ENCODE assay signal across 8 cellular contexts in the genomic region with DNA sequence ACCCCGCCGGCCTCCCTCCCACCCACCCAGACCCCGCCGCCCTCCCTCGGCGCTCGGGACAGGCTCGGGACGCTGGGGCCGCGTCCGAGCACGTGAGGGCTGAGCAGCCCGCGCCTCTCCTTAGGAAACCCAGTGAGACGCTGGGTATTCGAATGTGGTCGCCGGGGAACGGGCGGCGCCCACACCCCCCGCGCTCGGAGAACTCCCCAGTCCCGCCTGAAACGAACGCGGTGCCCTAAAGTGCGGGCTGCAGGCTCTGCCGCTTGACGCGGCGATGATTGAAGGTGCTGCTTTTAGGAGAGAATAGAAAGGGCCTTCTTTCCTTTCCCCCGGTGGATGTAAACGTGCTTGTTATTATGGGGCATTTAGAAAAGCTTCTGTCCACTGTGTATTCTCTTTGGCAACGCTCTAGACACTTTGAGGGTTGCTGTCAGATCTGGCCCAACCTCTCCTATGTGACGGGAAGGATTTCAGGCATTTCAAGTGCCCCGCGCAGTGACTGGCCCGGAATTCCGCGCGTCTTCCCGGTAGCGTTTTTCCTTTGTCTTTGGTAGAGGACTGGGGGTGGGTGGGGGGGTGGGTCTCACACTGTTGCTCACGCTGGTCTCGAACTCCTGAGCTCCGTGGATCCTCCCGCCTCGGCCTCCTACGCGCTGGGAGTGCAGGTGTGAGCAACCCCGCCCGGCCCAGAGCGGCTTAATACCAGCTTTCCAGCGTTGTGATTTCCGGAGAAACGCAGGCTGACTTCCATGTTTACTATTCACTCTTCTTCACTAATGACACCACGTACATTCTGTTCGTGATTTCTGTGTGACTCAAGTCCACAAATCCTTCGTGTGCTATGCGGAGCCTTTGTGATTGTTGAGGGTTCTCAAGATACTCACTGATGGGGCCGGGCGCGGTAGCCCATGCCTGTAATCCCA. TPM values are rescaled to one million over a fixed set of nuclear protein-coding genes. Genes with fewer than 3 reads are reported as not detected.
DNase-seq lines count a peak whose midpoint lies in the region; ATAC-seq and TF ChIP-seq lines count a peak whose summit lies in the region.

No MANE protein-coding gene starts in this region.

- H3K27ac Mint-ChIP-seq in mesothelial cell of epicardium = peak overlapping the region; percentile 90

- peak overlapping the region; percentile 75 for H3K4me3 Mint-ChIP-seq in mesothelial cell of epicardium

- DNase-seq in AML-193 (lab: John Stamatoyannopoulos, UW) (peak; percentile 59 to 69), MG63 (peak; percentile 61), mesothelial cell of epicardium (ENCODE audit: low spot score in 2 of 2, unreplicated experiment in 2 of 2) (peak in 1 of 2 experiments; percentile 66), superior temporal gyrus (ENCODE audit: extremely low spot score) (peak; percentile 32), NK-92 (lab: John Stamatoyannopoulos, UW; ENCODE audit: unreplicated experiment) (no peak)
- peak; percentile 29 to 44 for DNase-seq in activated CD4-positive, alpha-beta T cell treated with anti-CD3 and anti-CD28 coated beads for 4 hours
- DNase-seq in effector CD4-positive, alpha-beta T cell = peak; percentile 33

- H3K27me3 Mint-ChIP-seq in mesothelial cell of epicardium (ENCODE audit: low read depth) = no peaks in the 10 kb centered on the region

- no peaks in the 10 kb centered on the region for H3K36me3 ChIP-seq in MG63

- H3K4me1 Mint-ChIP-seq in mesothelial cell of epicardium = peaks cover 19% of the 10 kb centered on the region

- H3K27me3 ChIP-seq in MG63 = no peaks in the 10 kb centered on the region

- H3K4me3 ChIP-seq in MG63 = peak overlapping the region; percentile 50

- no peaks in the 10 kb centered on the region for H3K36me3 Mint-ChIP-seq in mesothelial cell of epicardium

- no peaks in the 10 kb centered on the region for H3K9me3 ChIP-seq in MG63

- ATAC-seq in GM18907 (IDR thresholded peaks at IDR 0.05; ENCODE audit: unreplicated experiment) = peak; percentile 3

- H3K9me3 Mint-ChIP-seq in mesothelial cell of epicardium = no peaks in the 10 kb centered on the region

- TF ChIP-seq CTCF in mesothelial cell of epicardium (IDR thresholded peaks at IDR 0.05; ENCODE audit: unreplicated experiment) = no peak

RNA-seq across cellular contexts. Expression of a gene that starts 21.8 kb away (rescaled TPM):
- 42.6 and 48.5 TPM in 2 replicates for total RNA-seq in MG63 (2014; rRNA removed; shearing (Covaris generic); ENCODE audit: low replicate concordance)
- 88.3 to 92.0 TPM (median 91.7 TPM) in 3 replicates for total RNA-seq in mesothelial cell of epicardium

RNA-seq across cellular contexts. Expression of a gene that starts 39.2 kb away (rescaled TPM):
- total RNA-seq in MG63 (2014; rRNA removed; shearing (Covaris generic); ENCODE audit: low replicate concordance) = 15.8 and 33.7 TPM in 2 replicates
- total RNA-seq in mesothelial cell of epicardium = 116 to 123 TPM (median 122 TPM) in 3 replicates

RNA-seq across cellular contexts. Expression of a gene that starts 47.2 kb away (rescaled TPM):
- 71.0 and 84.5 TPM in 2 replicates for total RNA-seq in MG63 (2014; rRNA removed; shearing (Covaris generic); ENCODE audit: low replicate concordance)
- 86.7 to 93.0 TPM (median 88.1 TPM) in 3 replicates for total RNA-seq in mesothelial cell of epicardium
